In the genomic region with DNA sequence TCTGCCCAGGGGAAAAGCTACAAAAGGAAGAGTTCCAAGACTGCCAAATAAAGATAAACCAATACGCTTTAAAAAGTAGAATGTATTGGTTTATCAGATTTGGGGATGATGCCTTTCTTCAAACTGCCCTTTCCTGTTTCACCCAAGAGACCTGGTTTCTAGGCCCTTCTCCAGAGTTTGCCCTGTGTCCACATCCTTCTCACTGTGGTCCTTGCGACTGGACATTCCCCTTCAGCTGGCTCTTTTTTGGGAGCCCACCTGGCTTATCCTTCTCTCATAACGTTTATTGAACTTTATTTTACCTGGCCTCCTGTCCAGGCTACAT, we compare ENCODE assay signal across 8 cellular contexts. TPM values are rescaled to one million over a fixed set of nuclear protein-coding genes. Genes with fewer than 3 reads are reported as not detected.
A peak's percentile ranks its signal among the peaks of the same experiment; 100 is the strongest.
DNase-seq lines count a peak whose midpoint lies in the region; ATAC-seq and TF ChIP-seq lines count a peak whose summit lies in the region.

No MANE protein-coding gene starts in this region.

- DNase-seq in AG10803 (ENCODE audit: low read depth) (no peak), MG63 (no peak), HUDEP-2 (lab: John Stamatoyannopoulos, UW; ENCODE audit: unreplicated experiment in 76 of 76) (no peak), hepatic stellate cell (ENCODE audit: low spot score) (no peak)
- DNase-seq in natural killer cell treated with Interleukin-12 subunit alpha and Interleukin-12 subunit beta and Interleukin-15 and Interleukin-18, amount 100 ng/mL, for 72 hours (ENCODE audit: low spot score) = no peak

- H3K9me3 Mint-ChIP-seq in natural killer cell treated with Interleukin-12 subunit alpha and Interleukin-12 subunit beta and Interleukin-15 and Interleukin-18, amount 100 ng/mL, for 72 hours = no peaks in the 10 kb centered on the region

- H3K9me3 ChIP-seq in MG63 (no peaks in the 10 kb centered on the region), duodenal mucosa (ENCODE audit: control insufficient read depth in 1 of 2, low read length in 2 of 2) (no peaks in the 10 kb centered on the region)

- peak overlapping the region; percentile 99 for H3K27ac ChIP-seq in duodenal mucosa (ENCODE audit: low read depth, low read length)

- no peaks in the 10 kb centered on the region for H3K27me3 Mint-ChIP-seq in natural killer cell treated with Interleukin-12 subunit alpha and Interleukin-12 subunit beta and Interleukin-15 and Interleukin-18, amount 100 ng/mL, for 72 hours

- H3K4me3 Mint-ChIP-seq in natural killer cell treated with Interleukin-12 subunit alpha and Interleukin-12 subunit beta and Interleukin-15 and Interleukin-18, amount 100 ng/mL, for 72 hours = peak overlapping the region; percentile 88

- H3K36me3 Mint-ChIP-seq in natural killer cell treated with Interleukin-12 subunit alpha and Interleukin-12 subunit beta and Interleukin-15 and Interleukin-18, amount 100 ng/mL, for 72 hours = no peaks in the 10 kb centered on the region

- H3K4me3 ChIP-seq in AG10803 (ENCODE audit: low read length) (peak overlapping the region; percentile 89), MG63 (peak overlapping the region; percentile 85), duodenal mucosa (ENCODE audit: low read depth in 1 of 2, low read length in 2 of 2) (peak overlapping the region; percentile 86 to 98)

- peaks cover 12 to 13% of the 10 kb centered on the region in 2 donors for H3K4me1 ChIP-seq in duodenal mucosa (ENCODE audit: control insufficient read depth in 1 of 2, insufficient read depth in 2 of 2, low read length in 2 of 2)

- H3K4me1 Mint-ChIP-seq in natural killer cell treated with Interleukin-12 subunit alpha and Interleukin-12 subunit beta and Interleukin-15 and Interleukin-18, amount 100 ng/mL, for 72 hours (ENCODE audit: low read depth in 2 of 2) = peaks cover 14 to 21% of the 10 kb centered on the region in 2 donors

- H3K27me3 ChIP-seq in MG63 (no peaks in the 10 kb centered on the region), duodenal mucosa (ENCODE audit: control insufficient read depth in 1 of 2, insufficient read depth in 2 of 2, low read length in 2 of 2) (no peaks in the 10 kb centered on the region)

- peak overlapping the region; percentile 93 to 95 for H3K27ac Mint-ChIP-seq in natural killer cell treated with Interleukin-12 subunit alpha and Interleukin-12 subunit beta and Interleukin-15 and Interleukin-18, amount 100 ng/mL, for 72 hours

- ATAC-seq in natural killer cell treated with Interleukin-12 subunit alpha and Interleukin-12 subunit beta and Interleukin-15 and Interleukin-18, amount 100 ng/mL, for 72 hours = no peak
- ATAC-seq in HG03139 (IDR thresholded peaks at IDR 0.05; ENCODE audit: unreplicated experiment) = no peak
- ATAC-seq in HG03342 (IDR thresholded peaks at IDR 0.05; ENCODE audit: unreplicated experiment) = no peak

- peaks cover 11% of the 10 kb centered on the region for H3K36me3 ChIP-seq in MG63
- H3K36me3 ChIP-seq in duodenal mucosa (ENCODE audit: control insufficient read depth in 1 of 2, insufficient read depth in 2 of 2, low read length in 2 of 2) = peaks cover 9 to 12% of the 10 kb centered on the region in 2 donors

- H3K9ac ChIP-seq in duodenal mucosa (ENCODE audit: low read depth in 1 of 2, low read length in 2 of 2) = peak overlapping the region; percentile 87 to 99

- no peak for TF ChIP-seq CTCF in AG10803 (conservative IDR thresholded peaks at IDR 0.05; ENCODE audit: low read length)

RNA-seq across cellular contexts. Expression of a gene that starts 0.5 kb away (rescaled TPM):
- 59.2 and 90.4 TPM in 2 replicates for total RNA-seq in MG63 (2014; rRNA removed; shearing (Covaris generic); ENCODE audit: low replicate concordance)
- total RNA-seq in natural killer cell treated with Interleukin-12 subunit alpha and Interleukin-12 subunit beta and Interleukin-15 and Interleukin-18, amount 100 ng/mL, for 72 hours = 10 to 100 TPM; 37.5 to 44.5 TPM

RNA-seq across cellular contexts. Expression of a gene that starts 17.4 kb away (rescaled TPM):
- total RNA-seq in MG63 (2014; rRNA removed; shearing (Covaris generic); ENCODE audit: low replicate concordance) = 32.7 and 50.2 TPM in 2 replicates
- total RNA-seq in natural killer cell treated with Interleukin-12 subunit alpha and Interleukin-12 subunit beta and Interleukin-15 and Interleukin-18, amount 100 ng/mL, for 72 hours = 10 to 100 TPM; 62.6 to 65.4 TPM

RNA-seq across cellular contexts. Expression of a gene that starts 24.3 kb away (rescaled TPM):
- total RNA-seq in MG63 (2014; rRNA removed; shearing (Covaris generic); ENCODE audit: low replicate concordance) = 7.5 and 14.4 TPM in 2 replicates
- 10 to 100 TPM; 12.3 to 14.7 TPM for total RNA-seq in natural killer cell treated with Interleukin-12 subunit alpha and Interleukin-12 subunit beta and Interleukin-15 and Interleukin-18, amount 100 ng/mL, for 72 hours
